Comparison of ENCODE assay signal across 17 cellular contexts in the genomic region with DNA sequence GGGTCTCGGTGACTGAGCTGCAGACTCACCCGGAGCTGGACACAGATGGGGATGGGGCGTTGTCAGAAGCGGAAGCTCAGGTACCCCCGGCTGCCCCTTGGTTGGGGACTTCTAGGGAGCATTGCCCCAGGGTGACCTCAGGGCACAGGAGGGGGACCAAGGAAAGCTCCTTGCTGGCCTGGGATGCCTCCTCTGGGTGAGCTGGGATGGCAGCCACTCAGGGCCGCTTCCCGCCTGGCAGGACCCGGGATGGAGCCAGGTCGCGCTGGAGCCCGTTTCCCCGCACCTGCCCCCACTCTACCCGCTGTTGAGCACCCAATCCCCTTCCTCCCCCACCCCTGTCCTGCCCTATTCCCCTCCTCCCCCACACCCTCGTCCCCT. TPM values are rescaled to one million over a fixed set of nuclear protein-coding genes. Genes with fewer than 3 reads are reported as not detected.
"Had no signal": no experiment of that assay in that cellular context is flagged by ENCODE, and none has a peak within 500 bp of the region (broad histone marks: within the 10 kb centered on the region; RNA-seq: fewer than 3 reads in every experiment).

No MANE protein-coding gene starts in this region.

- H3K27me3 Mint-ChIP-seq: activated CD4-positive, alpha-beta memory T cell treated with anti-CD3 and anti-CD28 coated beads for 36 hours; activated naive CD4-positive, alpha-beta T cell treated with anti-CD3 and anti-CD28 coated beads, Interleukin-2, amount 10 ng/mL, durations not matched to agents 7 days and 5 days; effector memory CD8-positive, alpha-beta T cell had no signal

- H3K4me1 Mint-ChIP-seq: activated naive CD4-positive, alpha-beta T cell treated with anti-CD3 and anti-CD28 coated beads, Interleukin-2, amount 10 ng/mL, durations not matched to agents 7 days and 5 days had no signal

- DNase-seq: kidney glomerular epithelial cell had no signal

- H3K27ac ChIP-seq: cardiac muscle cell had no signal

- H3K27me3 ChIP-seq: cardiac muscle cell, upper lobe of left lung had no signal

- H3K27ac Mint-ChIP-seq: activated CD4-positive, alpha-beta memory T cell treated with anti-CD3 and anti-CD28 coated beads for 36 hours; activated naive CD4-positive, alpha-beta T cell treated with anti-CD3 and anti-CD28 coated beads, Interleukin-2, amount 10 ng/mL, durations not matched to agents 7 days and 5 days; activated T-cell treated with anti-CD3 and anti-CD28 coated beads, Interleukin-2, amount 50 U/mL, for 72 hours; effector memory CD8-positive, alpha-beta T cell; T-helper 1 cell treated with Interleukin-12 subunit alpha and Interleukin-12 subunit beta and Interleukin-4 antibody, amounts not matched to agents 30 μg/mL and 1 μg/mL, for 36 hours had no signal

- H3K9me3 ChIP-seq: upper lobe of left lung had no signal

- H3K4me3 ChIP-seq: cardiac muscle cell, upper lobe of left lung had no signal

- H3K9me3 Mint-ChIP-seq: activated CD4-positive, alpha-beta memory T cell treated with anti-CD3 and anti-CD28 coated beads for 36 hours; activated naive CD4-positive, alpha-beta T cell treated with anti-CD3 and anti-CD28 coated beads, Interleukin-2, amount 10 ng/mL, durations not matched to agents 7 days and 5 days; activated T-cell treated with anti-CD3 and anti-CD28 coated beads, Interleukin-2, amount 50 U/mL, for 72 hours; effector memory CD8-positive, alpha-beta T cell; nephron progenitor cell; T-helper 1 cell treated with Interleukin-12 subunit alpha and Interleukin-12 subunit beta and Interleukin-4 antibody, amounts not matched to agents 30 μg/mL and 1 μg/mL, for 36 hours had no signal

- H3K4me1 ChIP-seq: upper lobe of left lung had no signal

- FAIRE-seq: endothelial cell of umbilical vein, frontal cortex, small intestine had no signal

- H3K4me3 Mint-ChIP-seq: activated CD4-positive, alpha-beta memory T cell treated with anti-CD3 and anti-CD28 coated beads for 36 hours; activated naive CD4-positive, alpha-beta T cell treated with anti-CD3 and anti-CD28 coated beads, Interleukin-2, amount 10 ng/mL, durations not matched to agents 7 days and 5 days; activated T-cell treated with anti-CD3 and anti-CD28 coated beads, Interleukin-2, amount 50 U/mL, for 72 hours; effector memory CD8-positive, alpha-beta T cell; nephron progenitor cell; T-helper 1 cell treated with Interleukin-12 subunit alpha and Interleukin-12 subunit beta and Interleukin-4 antibody, amounts not matched to agents 30 μg/mL and 1 μg/mL, for 36 hours had no signal

RNA-seq across cellular contexts. Expression of gene ODAD3, which starts 11.3 kb away (rescaled TPM):
- total RNA-seq: dermis blood vessel endothelial cell, esophagus mucosa, mononuclear cell had no signal

RNA-seq across cellular contexts. Expression of gene RGL3, which starts 27.1 kb away (rescaled TPM):
- total RNA-seq: activated CD4-positive, alpha-beta memory T cell treated with anti-CD3 and anti-CD28 coated beads for 36 hours; activated T-cell treated with anti-CD3 and anti-CD28 coated beads, Interleukin-2, amount 50 U/mL, for 72 hours; mononuclear cell had no signal

RNA-seq across cellular contexts. Expression of gene ELAVL3, which starts 34.6 kb away (rescaled TPM):
- total RNA-seq: activated CD4-positive, alpha-beta memory T cell treated with anti-CD3 and anti-CD28 coated beads for 36 hours; dermis blood vessel endothelial cell; endothelial cell of umbilical vein; esophagus mucosa; lower leg skin; mononuclear cell; myocyte had no signal
- polyA plus RNA-seq: endothelial cell of umbilical vein had no signal
